In genomic region chr16:82580293-82580900, GRCh38 we compare ENCODE assay signal across 9 cellular contexts. TPM values are rescaled to one million over a fixed set of nuclear protein-coding genes. Genes with fewer than 3 reads are reported as not detected.
A peak's percentile ranks its signal among the peaks of the same experiment; 100 is the strongest.
DNase-seq lines count a peak whose midpoint lies in the region; ATAC-seq and TF ChIP-seq lines count a peak whose summit lies in the region.
"Had no signal": no experiment of that assay in that cellular context is flagged by ENCODE, and none has a peak within 500 bp of the region (broad histone marks: within the 10 kb centered on the region; RNA-seq: fewer than 3 reads in every experiment).

No MANE protein-coding gene starts in this region.

- H3K27me3 ChIP-seq in WERI-Rb-1 (ENCODE audit: insufficient read depth, low read depth, severe bottlenecking) (no peaks in the 10 kb centered on the region), MM.1S (replicated peaks; ENCODE audit: insufficient read depth, low read length) (no peaks in the 10 kb centered on the region)
- no peaks in the 10 kb centered on the region for H3K27me3 ChIP-seq in effector memory CD4-positive, alpha-beta T cell (replicated peaks; ENCODE audit: control insufficient read depth, insufficient read depth, low read length, poor library complexity, severe bottlenecking)
- H3K27me3 ChIP-seq: neutrophil had no signal

- H3K36me3 ChIP-seq in WERI-Rb-1, result no peaks in the 10 kb centered on the region
- H3K36me3 ChIP-seq in effector memory CD4-positive, alpha-beta T cell (ENCODE audit: control insufficient read depth, insufficient read depth, low read length), result no peaks in the 10 kb centered on the region
- H3K36me3 ChIP-seq in MM.1S (replicated peaks; ENCODE audit: insufficient read depth, low read length), result no peaks in the 10 kb centered on the region
- H3K36me3 ChIP-seq: neutrophil had no signal

- H3K4me1 ChIP-seq in effector memory CD4-positive, alpha-beta T cell (ENCODE audit: control insufficient read depth, insufficient read depth, low read length, poor library complexity, severe bottlenecking), result no peaks in the 10 kb centered on the region
- no peaks in the 10 kb centered on the region for H3K4me1 ChIP-seq in MM.1S (ENCODE audit: low read length)

- TF ChIP-seq CTCF in WERI-Rb-1 (IDR thresholded peaks at IDR 0.05; ENCODE audit: low read depth, low read length), result peak; percentile 36; the same call in 1 of the 2 replicates
- no peak for TF ChIP-seq CTCF in omental fat pad (IDR thresholded peaks at IDR 0.05)
- TF ChIP-seq CTCF in MM.1S (IDR thresholded peaks at IDR 0.05; ENCODE audit: low read length), result no peak

- H3K27ac ChIP-seq in WERI-Rb-1, result no peak overlapping the region
- H3K27ac ChIP-seq in effector memory CD4-positive, alpha-beta T cell (ENCODE audit: insufficient read depth, low read length, poor library complexity, severe bottlenecking), result no peak overlapping the region
- no peak overlapping the region for H3K27ac ChIP-seq in MM.1S (ENCODE audit: low read length)
- H3K27ac ChIP-seq: neutrophil had no signal

- no peaks in the 10 kb centered on the region for H3K9me3 ChIP-seq in WERI-Rb-1 (ENCODE audit: severe bottlenecking)
- H3K9me3 ChIP-seq in effector memory CD4-positive, alpha-beta T cell (ENCODE audit: control insufficient read depth, low read length), result no peaks in the 10 kb centered on the region
- no peaks in the 10 kb centered on the region for H3K9me3 ChIP-seq in MM.1S (replicated peaks; ENCODE audit: insufficient read depth, low read length)
- H3K9me3 ChIP-seq: neutrophil had no signal

- no peaks in the 10 kb centered on the region for H3K79me2 ChIP-seq in MM.1S (ENCODE audit: low read length)

- intact Hi-C loops in left colon (cut with DNase I, micrococcal nuclease), result no loop called here

- no peaks in the 10 kb centered on the region for H4K20me1 ChIP-seq in MM.1S (ENCODE audit: insufficient read depth, low read length)

- H2AFZ ChIP-seq in MM.1S (ENCODE audit: low read length), result no peak overlapping the region

- no peaks in the 10 kb centered on the region for H3F3A ChIP-seq in MM.1S (ENCODE audit: insufficient read depth, low read length)

- no peak overlapping the region for H3K4me2 ChIP-seq in MM.1S (ENCODE audit: low read depth, low read length)

- DNase-seq in AG20443 (ENCODE audit: low spot score), result peak; percentile 39
- peak; percentile 38 for DNase-seq in HT1080 (ENCODE audit: low read depth)
- peak; percentile 26 for DNase-seq in WERI-Rb-1
- no peak for DNase-seq in left colon
- DNase-seq in omental fat pad (ENCODE audit: low spot score), result no peak
- no peak for DNase-seq in effector memory CD4-positive, alpha-beta T cell
- no peak for DNase-seq in MM.1S

- ATAC-seq in left colon (peak; percentile 72), HG02759 (IDR thresholded peaks at IDR 0.05; ENCODE audit: unreplicated experiment) (no peak), omental fat pad (ENCODE audit: low FRiP score) (no peak)

- no peaks in the 10 kb centered on the region for H3K9me2 ChIP-seq in MM.1S (replicated peaks; ENCODE audit: insufficient read depth, low read length)

- no peak overlapping the region for H3K9ac ChIP-seq in MM.1S (ENCODE audit: low read length)

- no peak overlapping the region for H3K4me3 ChIP-seq in WERI-Rb-1 (ENCODE audit: low read depth, low read length)
- no peak overlapping the region for H3K4me3 ChIP-seq in effector memory CD4-positive, alpha-beta T cell (ENCODE audit: insufficient read depth, low read depth, low read length, poor library complexity, severe bottlenecking)
- no peak overlapping the region for H3K4me3 ChIP-seq in MM.1S (ENCODE audit: low read length)

RNA-seq across cellular contexts. Expression of gene CDH13, which starts 46.4 kb away (rescaled TPM):
- total RNA-seq in HT1080 (2014; rRNA removed; shearing (Covaris generic)), result 50.8 and 66.0 TPM in 2 replicates
- polyA plus RNA-seq in HT1080 (2015; cell fraction: cytosol; rRNA removed), result 55.7 and 76.6 TPM in 2 replicates
- polyA plus RNA-seq in HT1080 (2015; cell fraction: nucleus; rRNA removed), result 117 and 148 TPM in 2 replicates
- total RNA-seq in left colon (1 to 10 TPM; 4.1 to 7.1 TPM), omental fat pad (10 to 100 TPM; 12.5 to 35.9 (median 22.1) TPM)

Comparison
In these comparisons a context has a peak if more than half of its experiments do, and no peak if none do; other contexts are left out.
1. DNase-seq: peak in AG20443 (single experiment), HT1080 (single experiment) and WERI-Rb-1 (single experiment); none in left colon (0 of 2), omental fat pad (single experiment), effector memory CD4-positive, alpha-beta T cell (0 of 3) and MM.1S (single experiment).